20 cellular contexts compared by ENCODE assay signal in genomic region chr12:104079024-104079423, GRCh38. TPM values are rescaled to one million over a fixed set of nuclear protein-coding genes. Genes with fewer than 3 reads are reported as not detected.
A peak's percentile ranks its signal among the peaks of the same experiment; 100 is the strongest.
DNase-seq lines count a peak whose midpoint lies in the region; ATAC-seq and TF ChIP-seq lines count a peak whose summit lies in the region.
"Had no signal": no experiment of that assay in that cellular context is flagged by ENCODE, and none has a peak within 500 bp of the region (broad histone marks: within the 10 kb centered on the region; RNA-seq: fewer than 3 reads in every experiment).

No MANE protein-coding gene starts in this region.

- ATAC-seq in heart left ventricle (peak; percentile 51 to 92 (median 79)), left ventricle myocardium superior (peak; percentile 92)

- intact Hi-C loops in heart left ventricle (cut with DNase I) = no loop called here
- intact Hi-C loops in left ventricle myocardium superior (cut with micrococcal nuclease) = no loop called here

- TF ChIP-seq CTCF in heart left ventricle (IDR thresholded peaks at IDR 0.05) = no peak
- no peak for TF ChIP-seq CTCF in right atrium auricular region (IDR thresholded peaks at IDR 0.05)

- H3K4me3 ChIP-seq in heart left ventricle (no peak overlapping the region), right atrium auricular region (no peak overlapping the region)
- H3K4me3 ChIP-seq: BLaER1 treated with 17β-estradiol and CSF1 and Interleukin-3, amounts not matched to agents 10 nM and 100 nM; HAP-1 had no signal

- H3K36me3 ChIP-seq in heart left ventricle (peaks cover 0 to 81% (median 54%) of the 10 kb centered on the region in 9 donors), right atrium auricular region (peaks cover 17% of the 10 kb centered on the region)

- TF ChIP-seq POLR2A in heart left ventricle (IDR thresholded peaks at IDR 0.05) = no peak

- H3K27ac ChIP-seq in heart left ventricle = no peak overlapping the region
- no peak overlapping the region for H3K27ac ChIP-seq in right atrium auricular region
- H3K27ac ChIP-seq: 22Rv1; BLaER1 treated with 17β-estradiol and CSF1 and Interleukin-3, amounts not matched to agents 10 nM and 100 nM had no signal

- H3K27me3 ChIP-seq in heart left ventricle (no peaks in the 10 kb centered on the region), right atrium auricular region (no peaks in the 10 kb centered on the region)
- H3K27me3 ChIP-seq: BE2C; BLaER1 treated with 17β-estradiol and CSF1 and Interleukin-3, amounts not matched to agents 10 nM and 100 nM had no signal

- H3K9me3 ChIP-seq in heart left ventricle = no peaks in the 10 kb centered on the region
- H3K9me3 ChIP-seq in right atrium auricular region = no peaks in the 10 kb centered on the region
- H3K9me3 ChIP-seq: BE2C; BLaER1 treated with 17β-estradiol and CSF1 and Interleukin-3, amounts not matched to agents 10 nM and 100 nM; HAP-1 had no signal

- peak; percentile 78 for DNase-seq in NCI-H82 treated with DMSO at 0.1 percent for 48 hours (lab: John Stamatoyannopoulos, UW; ENCODE audit: unreplicated experiment)
- no peak for DNase-seq in NCI-H82 (lab: John Stamatoyannopoulos, UW)
- DNase-seq in heart left ventricle = no peak
- no peak for DNase-seq in right atrium auricular region (ENCODE audit: low spot score)
- DNase-seq in left ventricle myocardium superior = no peak
- no peak for DNase-seq in stimulated activated naive CD4-positive, alpha-beta T cell (lab: John Stamatoyannopoulos, UW)
- no peak for DNase-seq in AML-193 (lab: John Stamatoyannopoulos, UW)
- DNase-seq: BE2C; CD4-positive, alpha-beta T cell; CD8-positive, alpha-beta memory T cell; DMS 273 treated with DMSO at 0.1 percent for 48 hours; DMS79; EL; GDM1; GOT3; HFFc6 had no signal

- H3K4me1 ChIP-seq in heart left ventricle (peaks cover 0 to 17% (median 7%) of the 10 kb centered on the region in 12 donors), right atrium auricular region (no peaks in the 10 kb centered on the region)
- H3K4me1 ChIP-seq: BE2C, HAP-1 had no signal

- WGBS in heart left ventricle, 4 donors = 60 to 75% (median 64%) methylated on average over 1 of the region's 1 CpG

RNA-seq across cellular contexts. Expression of gene HCFC2, which starts 14.7 kb away (rescaled TPM):
- total RNA-seq in heart left ventricle (10 to 100 TPM in 4 of 9 donors, 1 to 10 TPM in 5; 7.1 to 14.0 (median 9.3) TPM), right atrium auricular region (1 to 10 TPM; 6.4 to 8.1 TPM), left ventricle myocardium superior (9.4 TPM)
- 1 to 10 TPM; 4.8 to 8.6 TPM for polyA plus RNA-seq in heart left ventricle

RNA-seq across cellular contexts. Expression of gene GLT8D2, which starts 29.0 kb away (rescaled TPM):
- total RNA-seq in heart left ventricle = 10 to 100 TPM in 1 of 9 donors, 1 to 10 TPM in 8; 2.6 to 18.7 (median 6.9) TPM
- polyA plus RNA-seq in heart left ventricle = 1 to 10 TPM; 3.0 to 4.9 TPM
- total RNA-seq in right atrium auricular region = 1 to 10 TPM; 5.6 to 9.9 TPM
- total RNA-seq in left ventricle myocardium superior = 6.0 TPM
- total RNA-seq: CD4-positive, alpha-beta T cell had no signal
- polyA plus RNA-seq: CD14-positive monocyte; CD8-positive, alpha-beta memory T cell had no signal

RNA-seq across cellular contexts. Expression of gene NFYB, which starts 59.0 kb away (rescaled TPM):
- total RNA-seq in heart left ventricle (10 to 100 TPM; 20.3 to 58.7 (median 23.8) TPM), right atrium auricular region (10 to 100 TPM; 24.0 to 29.0 TPM), left ventricle myocardium superior (41.5 TPM)
- polyA plus RNA-seq in heart left ventricle = 10 to 100 TPM; 21.6 to 31.3 TPM
